Comparison of ENCODE assay signal across 8 cellular contexts in genomic region chr1:236280438-236281285, GRCh38. TPM values are rescaled to one million over a fixed set of nuclear protein-coding genes. Genes with fewer than 3 reads are reported as not detected.
DNase-seq lines count a peak whose midpoint lies in the region; ATAC-seq, FAIRE-seq and TF ChIP-seq lines count a peak whose summit lies in the region.

No MANE protein-coding gene starts in this region.

- no peaks in the 10 kb centered on the region; the same call in 1 of the 2 replicates for H3F3A ChIP-seq in GM23248 (ENCODE audit: insufficient read depth)

- peaks cover 4% of the 10 kb centered on the region for H3K27me3 Mint-ChIP-seq in activated naive CD8-positive, alpha-beta T cell treated with anti-CD3 and anti-CD28 coated beads, Interleukin-2, amount 10 ng/mL, durations not matched to agents 7 days and 5 days

- H4K20me1 ChIP-seq in GM23248 (ENCODE audit: insufficient read depth) = no peaks in the 10 kb centered on the region
- H4K20me1 ChIP-seq in OCI-LY7 (ENCODE audit: insufficient read depth, low read length) = no peaks in the 10 kb centered on the region

- 43% methylated on average over 16 of the region's 17 CpGs for WGBS in A549 (ENCODE audit: missing lambda C conversion rate)
- WGBS in GM23248 (ENCODE audit: low coverage in 1 of 2, low lambda C conversion rate in 2 of 2, missing lambda C conversion rate in 2 of 2), 2 experiments = 20 to 21% methylated on average over 17 of the region's 17 CpGs

- H3K9me3 Mint-ChIP-seq in activated naive CD8-positive, alpha-beta T cell treated with anti-CD3 and anti-CD28 coated beads, Interleukin-2, amount 10 ng/mL, durations not matched to agents 7 days and 5 days = peaks cover 6% of the 10 kb centered on the region

- TF ChIP-seq POLR2A in A549 (IDR thresholded peaks at IDR 0.05; ENCODE audit: low read length) = no peak

- POLR2A ChIA-PET in A549 (lab: Yijun Ruan, JAX) = interaction anchor here (1.2 kb wide), 1 partner anchor 26 kb away, joined by 4 read pairs; no protein-coding TSS in a partner anchor
- POLR2A ChIA-PET in OCI-LY7 (lab: Charles Lee) = interaction anchor here (0.6 to 0.8 kb wide), 3 partner anchors 22 to 67 kb away, joined by 3 read pairs; no protein-coding TSS in a partner anchor
- POLR2A ChIA-PET in activated naive CD8-positive, alpha-beta T cell treated with anti-CD3 and anti-CD28 coated beads, Interleukin-2, amount 10 ng/mL, durations not matched to agents 7 days and 5 days (lab: Charles Lee) = interaction anchor here (0.6 to 1.2 kb wide), 2 partner anchors 138 to 594 kb away, joined by 3 to 5 read pairs; partner anchors contain the start of gene GPR137B

- H3K4me1 Mint-ChIP-seq in activated naive CD8-positive, alpha-beta T cell treated with anti-CD3 and anti-CD28 coated beads, Interleukin-2, amount 10 ng/mL, durations not matched to agents 7 days and 5 days = peaks cover 34% of the 10 kb centered on the region

- TF ChIP-seq RAD21 in A549 (conservative IDR thresholded peaks at IDR 0.05 in 1 of 2, IDR thresholded peaks at IDR 0.05 in 1 of 2) = no peak

- H3K4me3 ChIP-seq in A549 (peak overlapping the region; percentile 99), GM23248 (peak overlapping the region; percentile 91), OCI-LY7 (ENCODE audit: low read depth, low read length, poor library complexity, severe bottlenecking) (peak overlapping the region; percentile 85)

- peak overlapping the region; percentile 85 for H2AFZ ChIP-seq in GM23248
- peak overlapping the region; percentile 6; the same call in 1 of the 2 replicates for H2AFZ ChIP-seq in OCI-LY7 (ENCODE audit: low read length)

- no peaks in the 10 kb centered on the region for H3K9me3 ChIP-seq in A549
- H3K9me3 ChIP-seq in GM23248 (ENCODE audit: low read depth) = no peaks in the 10 kb centered on the region
- no peaks in the 10 kb centered on the region; the same call in 1 of the 2 replicates for H3K9me3 ChIP-seq in OCI-LY7 (ENCODE audit: low read length)

- H3K36me3 ChIP-seq in GM23248 (ENCODE audit: low read depth) (no peaks in the 10 kb centered on the region), OCI-LY7 (ENCODE audit: insufficient read depth, low read length) (peaks cover 4% of the 10 kb centered on the region; the same call in 1 of the 2 replicates)

- H3K27ac Mint-ChIP-seq in activated naive CD8-positive, alpha-beta T cell treated with anti-CD3 and anti-CD28 coated beads, Interleukin-2, amount 10 ng/mL, durations not matched to agents 7 days and 5 days = no peak overlapping the region

- intact Hi-C loops in OCI-LY7 (cut with micrococcal nuclease; ENCODE audit: unreplicated experiment) = loop anchor here (2.0 to 10.0 kb wide), 5 partner anchors 326 to 953 kb away; partner anchors contain the start of genes ARID4B, B3GALNT2, GGPS1 and LYST

- H3K27ac ChIP-seq in A549 (peak overlapping the region; percentile 77 to 84; a peak in 5 of 6 replicates), GM23248 (no peak overlapping the region), OCI-LY7 (ENCODE audit: low read depth, low read length, poor library complexity, severe bottlenecking) (peak overlapping the region; percentile 40)

- H3K36me3 Mint-ChIP-seq in activated naive CD8-positive, alpha-beta T cell treated with anti-CD3 and anti-CD28 coated beads, Interleukin-2, amount 10 ng/mL, durations not matched to agents 7 days and 5 days = no peaks in the 10 kb centered on the region

- H3K4me2 ChIP-seq in A549 (peak overlapping the region; percentile 96), GM23248 (ENCODE audit: unreplicated experiment) (peak overlapping the region; percentile 73), OCI-LY7 (ENCODE audit: low read length) (peak overlapping the region; percentile 90)

- no peak for TF ChIP-seq EP300 in A549 (IDR thresholded peaks at IDR 0.05)

- H3K9ac ChIP-seq in GM23248 = peak overlapping the region; percentile 62

- DNase-seq in A549 (ENCODE audit: low read depth in 1 of 2, low spot score in 1 of 2) = no peak
- no peak for DNase-seq in GM23248
- peak; percentile 66 for DNase-seq in OCI-LY7 (ENCODE audit: low spot score)
- DNase-seq in activated naive CD8-positive, alpha-beta T cell treated with anti-CD3 and anti-CD28 coated beads, Interleukin-2, amount 10 ng/mL, durations not matched to agents 7 days and 5 days = no peak
- peak; percentile 19 for DNase-seq in iPS-NIHi11 (ENCODE audit: low spot score)
- peak; percentile 8 for DNase-seq in stimulated activated CD8-positive, alpha-beta memory T cell treated with anti-CD3 and anti-CD28 coated beads, Interleukin-12 subunit alpha, Interleukin-12 subunit beta, amount 100 ng/mL, for 1 hour (ENCODE audit: low read depth)
- DNase-seq in dedifferentiated amniotic fluid mesenchymal stem cell (ENCODE audit: extremely low spot score) = no peak

- H3K27me3 ChIP-seq in GM23248 (replicated peaks; ENCODE audit: insufficient read depth) = peaks cover 24% of the 10 kb centered on the region; the same call in 1 of the 2 replicates

- TF ChIP-seq CTCF in A549 (IDR thresholded peaks at IDR 0.05) = no peak
- 0 out of 2 replicates have a peak, but pooled peaks have one; percentile 14 for TF ChIP-seq CTCF in OCI-LY7 (conservative IDR thresholded peaks at IDR 0.05; ENCODE audit: low read length)

- no peak for FAIRE-seq in A549 (lab: Jason Lieb, UNC)

- ATAC-seq in A549 (no peak), HG02840 (IDR thresholded peaks at IDR 0.05; ENCODE audit: low FRiP score, unreplicated experiment) (no peak)
- ATAC-seq in activated naive CD8-positive, alpha-beta T cell treated with anti-CD3 and anti-CD28 coated beads, Interleukin-2, amount 10 ng/mL, durations not matched to agents 7 days and 5 days (ENCODE audit: low read depth) = no peak

- TSS peak; percentile 43 for BruUV-seq in OCI-LY7 (replicated peaks; lab: Mats Ljungman, UMichigan)

- no peaks in the 10 kb centered on the region for H3K9me2 ChIP-seq in GM23248 (ENCODE audit: insufficient read depth)
- H3K9me2 ChIP-seq in OCI-LY7 (ENCODE audit: insufficient read depth, low read length) = no peaks in the 10 kb centered on the region

- peak overlapping the region; percentile 92 for H3K4me3 Mint-ChIP-seq in activated naive CD8-positive, alpha-beta T cell treated with anti-CD3 and anti-CD28 coated beads, Interleukin-2, amount 10 ng/mL, durations not matched to agents 7 days and 5 days

- H3K4me1 ChIP-seq in A549 = 0 out of 3 replicates have a peak, but pooled peaks cover 4% of the 10 kb centered on the region
- no peaks in the 10 kb centered on the region; the same call in 1 of the 2 replicates for H3K4me1 ChIP-seq in GM23248 (ENCODE audit: insufficient read depth)
- H3K4me1 ChIP-seq in OCI-LY7 (ENCODE audit: insufficient read depth, low read length, poor library complexity, severe bottlenecking) = peaks cover 46% of the 10 kb centered on the region

- in situ Hi-C loops in GM23248 (cut with MboI) = no loop called here

- CTCF ChIA-PET in A549 (lab: Yijun Ruan, JAX) = interaction anchor here (1.1 kb wide), 1 partner anchor 18 kb away, joined by 5 read pairs; no protein-coding TSS in a partner anchor
- CTCF ChIA-PET in OCI-LY7 (lab: Charles Lee; ENCODE audit: unreplicated experiment) = no interaction called here

- H3K79me2 ChIP-seq in GM23248 (ENCODE audit: insufficient read depth) (no peaks in the 10 kb centered on the region), OCI-LY7 (ENCODE audit: insufficient read depth, low read depth, low read length) (peaks cover 10% of the 10 kb centered on the region; the same call in 1 of the 2 replicates)

TF ChIP-seq in A549, 52 proteins besides CTCF, POLR2A, EP300 and RAD21 (continues in another document):
- TF ChIP-seq NR3C1 (IDR thresholded peaks at IDR 0.05) = no peak
- TF ChIP-seq NPAS2 (CRISPR knock-in tag; IDR thresholded peaks at IDR 0.05; ENCODE audit: borderline replicate concordance) = no peak
- TF ChIP-seq MYC (IDR thresholded peaks at IDR 0.05; ENCODE audit: borderline replicate concordance, low read length) = no peak
- no peak for TF ChIP-seq TP53 (CRISPR knock-in tag; IDR thresholded peaks at IDR 0.05)
- TF ChIP-seq ZSCAN20 (CRISPR knock-in tag; IDR thresholded peaks at IDR 0.05) = no peak
- TF ChIP-seq NFE2L2 (conservative IDR thresholded peaks at IDR 0.05; ENCODE audit: low read length) = no peak
- no peak for TF ChIP-seq HOXB13 (CRISPR knock-in tag; IDR thresholded peaks at IDR 0.05; ENCODE audit: low read depth)
- no peak for TF ChIP-seq JUNB (IDR thresholded peaks at IDR 0.05)
- TF ChIP-seq POLR2AphosphoS2 (conservative IDR thresholded peaks at IDR 0.05; ENCODE audit: low read length) = no peak
- no peak for TF ChIP-seq HDAC2 (IDR thresholded peaks at IDR 0.05)
- TF ChIP-seq HOXA7 (CRISPR knock-in tag; IDR thresholded peaks at IDR 0.05) = no peak
- no peak for TF ChIP-seq JUN (IDR thresholded peaks at IDR 0.05)
- TF ChIP-seq ELK1 (IDR thresholded peaks at IDR 0.05; ENCODE audit: low read depth, low read length) = no peak
- TF ChIP-seq MAX (IDR thresholded peaks at IDR 0.05) = no peak

RNA-seq across cellular contexts. Expression of gene ERO1B, which starts 1.1 kb away (rescaled TPM):
- polyA plus RNA-seq in A549 (2011; rRNA removed) = 7.7 and 9.8 TPM in 2 replicates
- 0.75 and 1.0 TPM in 2 replicates for polyA plus RNA-seq in A549 (2012; cell fraction: cytosol; rRNA removed)
- polyA plus RNA-seq in A549 (2012; cell fraction: nucleus; rRNA removed) = 0.94 and 1.6 TPM in 2 replicates
- polyA plus RNA-seq in A549 (2017; fragmentation: RNase III; extraction: RNeasy Plus Mini Kit Qiagen cat#74134 plus additional on column Dnase treatment) = 2.7 to 3.2 TPM (median 3.2 TPM) in 3 replicates
- polyA minus RNA-seq in A549 (2011; rRNA and poly(A)+ RNA removed) = 1.5 and 1.7 TPM in 2 replicates
- 1.9 and 2.3 TPM in 2 replicates for total RNA-seq in GM23248 (2014; rRNA removed; shearing (Covaris generic))
- 1.4 and 1.7 TPM in 2 replicates for polyA plus RNA-seq in GM23248 (2016; fragmentation: Nextera tagmentation; extraction: Ambion mirVana)
- total RNA-seq in OCI-LY7 (2014; rRNA removed; shearing (Covaris generic)) = 7.0 and 7.6 TPM in 2 replicates
- 11.0 and 14.2 TPM in 2 replicates for total RNA-seq in OCI-LY7 (2022)
- 1 to 10 TPM; 8.9 to 9.3 TPM for total RNA-seq in activated naive CD8-positive, alpha-beta T cell treated with anti-CD3 and anti-CD28 coated beads, Interleukin-2, amount 10 ng/mL, durations not matched to agents 7 days and 5 days

Comparison
In these comparisons a context has a peak if more than half of its experiments do, and no peak if none do; other contexts are left out.
1. DNase-seq: peak in OCI-LY7 (single experiment), iPS-NIHi11 (single experiment) and stimulated activated CD8-positive, alpha-beta memory T cell treated with anti-CD3 and anti-CD28 coated beads, Interleukin-12 subunit alpha, Interleukin-12 subunit beta, amount 100 ng/mL, for 1 hour (single experiment); none in A549 (0 of 2), GM23248 (single experiment), activated naive CD8-positive, alpha-beta T cell treated with anti-CD3 and anti-CD28 coated beads, Interleukin-2, amount 10 ng/mL, durations not matched to agents 7 days and 5 days (single experiment) and dedifferentiated amniotic fluid mesenchymal stem cell (single experiment).
2. Peak in every context shown above with its lines, with median percentiles within 50 percentile points of each other: H3K4me2 ChIP-seq and H3K4me3 ChIP-seq.